In genomic region chr12:55934343-55934742, GRCh38 we compare ENCODE assay signal across 14 cellular contexts. TPM values are rescaled to one million over a fixed set of nuclear protein-coding genes. Genes with fewer than 3 reads are reported as not detected.
A peak's percentile ranks its signal among the peaks of the same experiment; 100 is the strongest.
DNase-seq lines count a peak whose midpoint lies in the region; ATAC-seq and TF ChIP-seq lines count a peak whose summit lies in the region.
"Had no signal": no experiment of that assay in that cellular context is flagged by ENCODE, and none has a peak within 500 bp of the region (broad histone marks: within the 10 kb centered on the region; RNA-seq: fewer than 3 reads in every experiment).

No MANE protein-coding gene starts in this region.

- H3K27me3 Mint-ChIP-seq in CD4-positive, alpha-beta memory T cell: no peaks in the 10 kb centered on the region
- H3K27me3 Mint-ChIP-seq in T-helper 17 cell: no peaks in the 10 kb centered on the region

- H3K4me3 Mint-ChIP-seq in CD4-positive, alpha-beta memory T cell: peak overlapping the region; percentile 97 to 100 (median 99)
- H3K4me3 Mint-ChIP-seq in T-helper 17 cell: peak overlapping the region; percentile 100
- H3K4me3 Mint-ChIP-seq: GM23338 had no signal

- H3K36me3 ChIP-seq in CD4-positive, alpha-beta memory T cell (ENCODE audit: insufficient read depth, low read length): peaks cover 41% of the 10 kb centered on the region
- H3K36me3 ChIP-seq in gastrocnemius medialis: no peaks in the 10 kb centered on the region

- in situ Hi-C loops in gastrocnemius medialis (cut with MboI; ENCODE audit: low sequenced_read_pairs in 4 of 4): loop anchor here in 2 of 4 donors (10.0 to 25.0 kb wide), 3 partner anchors 120 to 297 kb away; partner anchors contain the start of genes ORMDL2 (in 2 of the 2), SARNP (in 2 of the 2) and OR10P1 (in 1 of the 2)

- no peak for ATAC-seq in T-helper 17 cell
- ATAC-seq in gastrocnemius medialis: no peak
- no peak for ATAC-seq in HG03378 (IDR thresholded peaks at IDR 0.05; ENCODE audit: unreplicated experiment)
- no peak for ATAC-seq in HG02798 (IDR thresholded peaks at IDR 0.05; ENCODE audit: poor library complexity, unreplicated experiment)
- ATAC-seq: GM23338 had no signal

- TF ChIP-seq CTCF in 22Rv1 (IDR thresholded peaks at IDR 0.05): no peak
- no peak for TF ChIP-seq CTCF in gastrocnemius medialis (IDR thresholded peaks at IDR 0.05 in 4 of 5, conservative IDR thresholded peaks at IDR 0.05 in 1 of 5)

- H3K4me3 ChIP-seq in CD4-positive, alpha-beta memory T cell (ENCODE audit: low read length in 2 of 2): peak overlapping the region; percentile 87 to 95
- no peak overlapping the region for H3K4me3 ChIP-seq in gastrocnemius medialis
- H3K4me3 ChIP-seq: GM23338, SK-N-MC had no signal

- POLR2A ChIA-PET in CD4-positive, alpha-beta memory T cell (lab: Charles Lee; ENCODE audit: partially characterized antibody): interaction anchor here (1.1 to 47.8 kb wide), 9 partner anchors 8 to 205 kb away, joined by 4 to 1214 read pairs (median 155); partner anchors contain the start of genes DGKA, DNAJC14, GDF11 and ORMDL2

- no peak for TF ChIP-seq POLR2A in gastrocnemius medialis (IDR thresholded peaks at IDR 0.05)

- intact Hi-C loops in CD4-positive, alpha-beta memory T cell (cut with micrococcal nuclease): no loop called here
- intact Hi-C loops in gastrocnemius medialis (cut with DNase I; ENCODE audit: low total_unique reads): no loop called here

- H3K9me3 Mint-ChIP-seq in CD4-positive, alpha-beta memory T cell: peaks cover 0 to 3% (median 0%) of the 10 kb centered on the region in 8 donors
- H3K9me3 Mint-ChIP-seq: GM23338 had no signal

- peaks cover 55 to 94% (median 68%) of the 10 kb centered on the region in 4 donors for H3K4me1 Mint-ChIP-seq in CD4-positive, alpha-beta memory T cell
- peaks cover 72% of the 10 kb centered on the region for H3K4me1 Mint-ChIP-seq in T-helper 17 cell

- H3K27ac Mint-ChIP-seq in CD4-positive, alpha-beta memory T cell: peak overlapping the region; percentile 81 to 98 (median 96)
- H3K27ac Mint-ChIP-seq in T-helper 17 cell: peak overlapping the region; percentile 100
- H3K27ac Mint-ChIP-seq: GM23338, progenitor cell of endocrine pancreas had no signal

- CTCF ChIA-PET in CD4-positive, alpha-beta memory T cell (lab: Charles Lee; ENCODE audit: partially characterized antibody): interaction anchor here (0.8 to 7.5 kb wide), 10 partner anchors 8 to 195 kb away, joined by 3 to 107 read pairs (median 6); partner anchors contain the start of genes DNAJC14, ORMDL2, PYM1 and SARNP

- H3K27ac ChIP-seq in 22Rv1: 0 out of 2 replicates have a peak overlapping the region, but pooled peaks have one; percentile 1
- peak overlapping the region; percentile 88 for H3K27ac ChIP-seq in CD4-positive, alpha-beta memory T cell (ENCODE audit: low read depth, low read length)
- no peak overlapping the region for H3K27ac ChIP-seq in gastrocnemius medialis
- H3K27ac ChIP-seq: SK-N-MC had no signal

- no peaks in the 10 kb centered on the region for H3K9me3 ChIP-seq in CD4-positive, alpha-beta memory T cell (ENCODE audit: control insufficient read depth in 1 of 2, low read length in 2 of 2)
- H3K9me3 ChIP-seq in T-helper 17 cell (ENCODE audit: control insufficient read depth, low read length, poor library complexity, severe bottlenecking): no peaks in the 10 kb centered on the region
- no peaks in the 10 kb centered on the region for H3K9me3 ChIP-seq in gastrocnemius medialis

- H3K27me3 ChIP-seq in CD4-positive, alpha-beta memory T cell (ENCODE audit: insufficient read depth, low read length): no peaks in the 10 kb centered on the region
- peaks cover 6 to 34% (median 14%) of the 10 kb centered on the region in 3 donors for H3K27me3 ChIP-seq in gastrocnemius medialis

- H3K4me1 ChIP-seq in CD4-positive, alpha-beta memory T cell (ENCODE audit: insufficient read depth, low read length): peaks cover 81% of the 10 kb centered on the region
- peaks cover 16 to 19% of the 10 kb centered on the region in 2 donors for H3K4me1 ChIP-seq in gastrocnemius medialis

- DNase-seq in CD4-positive, alpha-beta memory T cell: no peak
- DNase-seq in T-helper 17 cell: no peak
- DNase-seq in fibroblast of peridontal ligament (ENCODE audit: extremely low read depth): peak; percentile 61
- DNase-seq in gastrocnemius medialis: no peak
- no peak for DNase-seq in AG08396 (ENCODE audit: low spot score)
- DNase-seq: mesendoderm; NCI-H1436 treated with DMSO at 0.1 percent for 48 hours; stimulated activated naive CD4-positive, alpha-beta T cell treated with Interleukin-2 at 50 U/mL for 16 hours had no signal

- H3K36me3 Mint-ChIP-seq in CD4-positive, alpha-beta memory T cell: peaks cover 67 to 82% of the 10 kb centered on the region in 2 donors
- peaks cover 29% of the 10 kb centered on the region for H3K36me3 Mint-ChIP-seq in T-helper 17 cell (ENCODE audit: low read depth)

RNA-seq across cellular contexts. Expression of gene DGKA, which starts 3.4 kb away (rescaled TPM):
- total RNA-seq in CD4-positive, alpha-beta memory T cell: 1,000 to 10,000 TPM; 1,301 to 1,410 TPM
- 100 to 1,000 TPM; 195 to 493 TPM for polyA plus RNA-seq in CD4-positive, alpha-beta memory T cell
- total RNA-seq in T-helper 17 cell (1,000 to 10,000 TPM in 1 of 2 donors, 100 to 1,000 TPM in 1; 870 to 1,080 TPM), gastrocnemius medialis (1 to 10 TPM; 1.9 to 5.0 (median 2.6) TPM)

RNA-seq across cellular contexts. Expression of gene PYM1, which starts 6.6 kb away (rescaled TPM):
- total RNA-seq in CD4-positive, alpha-beta memory T cell: 10 to 100 TPM; 35.7 to 39.3 TPM
- polyA plus RNA-seq in CD4-positive, alpha-beta memory T cell: 10 to 100 TPM; 75.1 to 86.9 TPM
- total RNA-seq in T-helper 17 cell (10 to 100 TPM; 21.9 to 23.3 TPM), gastrocnemius medialis (10 to 100 TPM; 12.8 to 24.5 (median 15.9) TPM)

RNA-seq across cellular contexts. Expression of gene PMEL, which starts 31.5 kb away (rescaled TPM):
- not detected for total RNA-seq in CD4-positive, alpha-beta memory T cell
- not detected for polyA plus RNA-seq in CD4-positive, alpha-beta memory T cell
- total RNA-seq in T-helper 17 cell (under 1 TPM in 1 of 2 donors, not detected in 1; 0.63 TPM), gastrocnemius medialis (1 to 10 TPM in 1 of 4 donors, under 1 TPM in 1, not detected in 2; 0.73 to 2.0 TPM)

RNA-seq across cellular contexts. Expression of gene CDK2, which starts 32.3 kb away (rescaled TPM):
- 10 to 100 TPM; 17.5 to 21.5 TPM for total RNA-seq in CD4-positive, alpha-beta memory T cell
- 1 to 10 TPM; 4.7 to 5.7 TPM for polyA plus RNA-seq in CD4-positive, alpha-beta memory T cell
- total RNA-seq in T-helper 17 cell (10 to 100 TPM; 12.2 to 18.7 TPM), gastrocnemius medialis (10 to 100 TPM in 1 of 4 donors, 1 to 10 TPM in 3; 6.4 to 11.7 (median 8.1) TPM)

RNA-seq across cellular contexts. Expression of gene RAB5B, which starts 39.5 kb away (rescaled TPM):
- total RNA-seq in CD4-positive, alpha-beta memory T cell: 100 to 1,000 TPM; 106 to 112 TPM
- 10 to 100 TPM; 67.5 to 80.8 TPM for polyA plus RNA-seq in CD4-positive, alpha-beta memory T cell
- total RNA-seq in T-helper 17 cell: 10 to 100 TPM; 56.4 to 57.0 TPM
- 10 to 100 TPM; 75.5 to 84.9 (median 81.8) TPM for total RNA-seq in gastrocnemius medialis

Comparison
In these comparisons a context has a peak if more than half of its experiments do, and no peak if none do; other contexts are left out.
1. H3K27ac ChIP-seq: peak in 22Rv1 (single experiment) and CD4-positive, alpha-beta memory T cell (single experiment); none in gastrocnemius medialis (0 of 4).
2. H3K4me3 ChIP-seq: peak in CD4-positive, alpha-beta memory T cell (2 of 2); none in gastrocnemius medialis (0 of 4).
3. RNA of gene DGKA, which starts 3.4 kb away (total RNA-seq): 1,301 to 1,410 TPM in CD4-positive, alpha-beta memory T cell and 870 to 1,080 TPM in T-helper 17 cell; 1.9 to 5.0 TPM in gastrocnemius medialis; every median in the first group is over 100 times any median in the second.